8 cellular contexts compared by ENCODE assay signal in the genomic region with DNA sequence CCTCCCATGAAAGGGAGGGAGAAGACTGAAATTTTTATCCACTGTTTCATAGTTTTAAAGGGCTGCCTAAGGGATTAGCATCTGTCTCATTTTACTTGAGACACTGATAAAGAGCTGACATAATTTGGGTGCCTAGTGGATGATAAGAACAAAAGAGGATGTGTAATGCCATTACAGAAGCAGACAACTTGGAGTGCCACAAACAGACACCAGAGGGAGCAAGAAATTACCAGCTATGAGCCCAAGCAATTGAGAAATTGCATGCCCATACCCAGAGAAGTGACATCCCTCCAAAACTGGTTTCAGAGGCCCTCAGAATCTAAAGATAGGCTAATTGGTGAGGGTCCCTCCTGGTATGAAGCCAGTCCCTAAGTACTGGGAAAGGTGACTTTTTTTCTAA. TPM values are rescaled to one million over a fixed set of nuclear protein-coding genes. Genes with fewer than 3 reads are reported as not detected.
A peak's percentile ranks its signal among the peaks of the same experiment; 100 is the strongest.
DNase-seq lines count a peak whose midpoint lies in the region; ATAC-seq and TF ChIP-seq lines count a peak whose summit lies in the region.

No MANE protein-coding gene starts in this region.

- TF ChIP-seq POLR2A in esophagus squamous epithelium (IDR thresholded peaks at IDR 0.05), result no peak

- no peaks in the 10 kb centered on the region for H3K27me3 ChIP-seq in SU-DHL-6 (ENCODE audit: low read length)
- no peaks in the 10 kb centered on the region for H3K27me3 ChIP-seq in left lung
- H3K27me3 ChIP-seq in esophagus squamous epithelium, result no peaks in the 10 kb centered on the region

- H3K27ac ChIP-seq in SU-DHL-6 (ENCODE audit: low read depth, low read length) (no peak overlapping the region), left lung (no peak overlapping the region), esophagus squamous epithelium (no peak overlapping the region)

- ATAC-seq in GM19372 (IDR thresholded peaks at IDR 0.05; ENCODE audit: low read depth, unreplicated experiment), result peak; percentile 94
- ATAC-seq in HG03457 (IDR thresholded peaks at IDR 0.05; ENCODE audit: unreplicated experiment), result peak; percentile 63
- ATAC-seq in left lung, result peak; percentile 41

- no peaks in the 10 kb centered on the region for H3K9me3 ChIP-seq in SU-DHL-6 (ENCODE audit: insufficient read depth, low read length)
- H3K9me3 ChIP-seq in left lung, result no peaks in the 10 kb centered on the region
- H3K9me3 ChIP-seq in esophagus squamous epithelium, result no peaks in the 10 kb centered on the region

- H4K20me1 ChIP-seq in SU-DHL-6 (ENCODE audit: low read depth, low read length), result no peaks in the 10 kb centered on the region

- no peaks in the 10 kb centered on the region for H3F3A ChIP-seq in SU-DHL-6 (ENCODE audit: insufficient read depth)

- no peak overlapping the region for H3K9ac ChIP-seq in SU-DHL-6 (ENCODE audit: low read length)

- intact Hi-C loops in left lung (cut with DNase I), result no loop called here
- intact Hi-C loops in esophagus squamous epithelium (cut with DNase I), result no loop called here

- H2AFZ ChIP-seq in SU-DHL-6 (ENCODE audit: low read depth, low read length, severe bottlenecking), result no peak overlapping the region

- DNase-seq in DMS 273 (lab: John Stamatoyannopoulos, UW; ENCODE audit: unreplicated experiment) (peak; percentile 65), DMS 273 treated with DMSO at 0.1 percent for 48 hours (lab: John Stamatoyannopoulos, UW) (no peak), left lung (no peak), NCI-H2029 (lab: John Stamatoyannopoulos, UW) (no peak), esophagus squamous epithelium (lab: John Stamatoyannopoulos, UW) (no peak)

- H3K4me2 ChIP-seq in SU-DHL-6 (ENCODE audit: low read depth, low read length, poor library complexity, severe bottlenecking), result no peak overlapping the region

- TF ChIP-seq CTCF in SU-DHL-6 (IDR thresholded peaks at IDR 0.05; ENCODE audit: insufficient read depth, low read length, poor library complexity, severe bottlenecking) (peak; percentile 18), left lung (IDR thresholded peaks at IDR 0.05) (no peak), esophagus squamous epithelium (IDR thresholded peaks at IDR 0.05) (peak in 3 of 6 experiments; percentile 16 to 30 (median 27))

- no peaks in the 10 kb centered on the region for H3K4me1 ChIP-seq in left lung
- H3K4me1 ChIP-seq in esophagus squamous epithelium, result no peaks in the 10 kb centered on the region

- no peaks in the 10 kb centered on the region for H3K9me2 ChIP-seq in SU-DHL-6 (replicated peaks; ENCODE audit: insufficient read depth, low read length)

- no peaks in the 10 kb centered on the region for H3K79me2 ChIP-seq in SU-DHL-6 (ENCODE audit: insufficient read depth, low read length)

- H3K4me3 ChIP-seq in SU-DHL-6 (ENCODE audit: insufficient read depth, low read length, poor library complexity, severe bottlenecking) (no peak overlapping the region), left lung (no peak overlapping the region), esophagus squamous epithelium (no peak overlapping the region)

- H3K36me3 ChIP-seq in SU-DHL-6 (ENCODE audit: low read length) (no peaks in the 10 kb centered on the region), left lung (no peaks in the 10 kb centered on the region), esophagus squamous epithelium (no peaks in the 10 kb centered on the region)

RNA-seq across cellular contexts. Expression of gene POU3F4, which starts 38.5 kb away (rescaled TPM):
- not detected for total RNA-seq in left lung
- not detected for total RNA-seq in esophagus squamous epithelium

Comparison
In these comparisons a context has a peak if more than half of its experiments do, and no peak if none do; other contexts are left out.
1. ATAC-seq: peak in every context shown above with its lines; median percentile 94 in GM19372; 63 in HG03457; 41 in left lung.